Comparison of ENCODE assay signal across 14 cellular contexts in genomic region chr11:82462588-82462987, GRCh38.
"Had no signal": no experiment of that assay in that cellular context is flagged by ENCODE, and none has a peak within 500 bp of the region (broad histone marks: within the 10 kb centered on the region; RNA-seq: fewer than 3 reads in every experiment).

No MANE protein-coding gene starts in this region.

- H3K9me3 ChIP-seq: gastrocnemius medialis, neutrophil, thyroid gland had no signal

- H3K27me3 ChIP-seq: gastrocnemius medialis, heart right ventricle, neutrophil, thyroid gland had no signal

- H3K4me3 ChIP-seq: gastrocnemius medialis, heart right ventricle, thyroid gland had no signal

- H3K27ac ChIP-seq: epithelial cell of prostate, gastrocnemius medialis, heart right ventricle, neutrophil, parathyroid adenoma, thyroid gland had no signal

- H3K36me3 ChIP-seq: gastrocnemius medialis, heart right ventricle, neutrophil, thyroid gland had no signal

- H3K9ac ChIP-seq: parathyroid adenoma had no signal

- H2AFZ ChIP-seq: parathyroid adenoma had no signal

- DNase-seq: activated CD4-positive, alpha-beta memory T cell treated with anti-CD3 and anti-CD28 coated beads, Interleukin-2, amount 10 ng/mL, durations not matched to agents 7 days and 5 days; activated CD4-positive, alpha-beta T cell treated with anti-CD3 and anti-CD28 coated beads for 4 hours; activated naive CD4-positive, alpha-beta T cell treated with anti-CD3 and anti-CD28 coated beads, Interleukin-2, amount 50 U/mL, for 16 hours; activated T-cell treated with anti-CD3 and anti-CD28 coated beads, Interleukin-2, amount 50 U/mL, for 24 hours; gastrocnemius medialis; heart right ventricle; left colon; naive thymus-derived CD8-positive, alpha-beta T cell; stimulated activated CD4-positive, alpha-beta T cell treated with anti-CD3 and anti-CD28 coated beads, Interleukin-2, amount 100 ng/mL, for 48 hours; thyroid gland had no signal

- H3K79me2 ChIP-seq: parathyroid adenoma had no signal

- FAIRE-seq: astrocyte had no signal

- H3K4me1 ChIP-seq: gastrocnemius medialis, heart right ventricle, parathyroid adenoma, thyroid gland had no signal
